ENCODE assay signal across 3 cellular contexts in the genomic region with DNA sequence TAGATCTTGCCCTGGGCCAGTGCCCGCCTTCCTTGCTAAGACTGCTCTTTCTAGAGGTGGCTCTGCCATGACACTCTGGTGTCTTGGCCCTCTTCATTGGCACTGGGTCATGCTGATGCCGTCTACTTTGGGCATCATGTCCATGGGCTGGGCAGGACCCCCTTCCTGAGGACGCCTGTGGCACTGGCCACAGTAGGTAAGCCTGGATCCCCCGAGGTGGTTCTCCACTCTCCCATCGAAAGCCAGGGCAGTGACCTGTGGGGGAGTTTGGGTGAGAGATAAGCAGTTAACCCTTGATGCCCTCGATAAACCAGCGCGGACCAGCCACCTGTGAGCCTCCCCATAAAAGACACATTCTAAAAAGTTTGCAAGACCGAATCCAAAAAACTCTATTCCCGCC.
TF ChIP-seq lines count a peak whose summit lies in the region.

No MANE protein-coding gene starts in this region.

TF ChIP-seq in SK-N-SH, 30 proteins besides CTCF, POLR2A, EP300 and RAD21:
- TF ChIP-seq CHD2 (IDR thresholded peaks at IDR 0.05; ENCODE audit: low read length, partially characterized antibody) (no peak), MXI1 (IDR thresholded peaks at IDR 0.05; ENCODE audit: low read depth, low read length) (no peak), NFIC (IDR thresholded peaks at IDR 0.05; ENCODE audit: borderline replicate concordance) (no peak), GATA2 (CRISPR knock-in tag; IDR thresholded peaks at IDR 0.05) (no peak), MEF2A (IDR thresholded peaks at IDR 0.05; ENCODE audit: borderline replicate concordance, low read depth) (no peak), TCF12 (IDR thresholded peaks at IDR 0.05) (no peak)
- TF ChIP-seq, protein P1, sequence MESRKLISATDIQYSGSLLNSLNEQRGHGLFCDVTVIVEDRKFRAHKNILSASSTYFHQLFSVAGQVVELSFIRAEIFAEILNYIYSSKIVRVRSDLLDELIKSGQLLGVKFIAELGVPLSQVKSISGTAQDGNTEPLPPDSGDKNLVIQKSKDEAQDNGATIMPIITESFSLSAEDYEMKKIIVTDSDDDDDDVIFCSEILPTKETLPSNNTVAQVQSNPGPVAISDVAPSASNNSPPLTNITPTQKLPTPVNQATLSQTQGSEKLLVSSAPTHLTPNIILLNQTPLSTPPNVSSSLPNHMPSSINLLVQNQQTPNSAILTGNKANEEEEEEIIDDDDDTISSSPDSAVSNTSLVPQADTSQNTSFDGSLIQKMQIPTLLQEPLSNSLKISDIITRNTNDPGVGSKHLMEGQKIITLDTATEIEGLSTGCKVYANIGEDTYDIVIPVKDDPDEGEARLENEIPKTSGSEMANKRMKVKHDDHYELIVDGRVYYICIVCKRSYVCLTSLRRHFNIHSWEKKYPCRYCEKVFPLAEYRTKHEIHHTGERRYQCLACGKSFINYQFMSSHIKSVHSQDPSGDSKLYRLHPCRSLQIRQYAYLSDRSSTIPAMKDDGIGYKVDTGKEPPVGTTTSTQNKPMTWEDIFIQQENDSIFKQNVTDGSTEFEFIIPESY (IDR thresholded peaks at IDR 0.05; ENCODE audit: borderline replicate concordance, low read depth): no peak

TF ChIP-seq in SK-N-SH treated with all-trans-retinoic acid at 6 μM for 48 hours, 23 proteins besides CTCF, POLR2A, EP300 and RAD21:
- TF ChIP-seq ZFP3 (CRISPR knock-in tag; IDR thresholded peaks at IDR 0.05) (no peak), TCF4 (CRISPR knock-in tag; IDR thresholded peaks at IDR 0.05; ENCODE audit: borderline replicate concordance) (no peak), ZNF8 (CRISPR knock-in tag; IDR thresholded peaks at IDR 0.05) (no peak), SNAI2 (CRISPR knock-in tag; IDR thresholded peaks at IDR 0.05) (no peak), ZNF565 (CRISPR knock-in tag; conservative IDR thresholded peaks at IDR 0.05; ENCODE audit: low read depth) (no peak), ARNTL (CRISPR knock-in tag; IDR thresholded peaks at IDR 0.05; ENCODE audit: borderline replicate concordance, low read depth) (no peak)
- TF ChIP-seq, protein P2, sequence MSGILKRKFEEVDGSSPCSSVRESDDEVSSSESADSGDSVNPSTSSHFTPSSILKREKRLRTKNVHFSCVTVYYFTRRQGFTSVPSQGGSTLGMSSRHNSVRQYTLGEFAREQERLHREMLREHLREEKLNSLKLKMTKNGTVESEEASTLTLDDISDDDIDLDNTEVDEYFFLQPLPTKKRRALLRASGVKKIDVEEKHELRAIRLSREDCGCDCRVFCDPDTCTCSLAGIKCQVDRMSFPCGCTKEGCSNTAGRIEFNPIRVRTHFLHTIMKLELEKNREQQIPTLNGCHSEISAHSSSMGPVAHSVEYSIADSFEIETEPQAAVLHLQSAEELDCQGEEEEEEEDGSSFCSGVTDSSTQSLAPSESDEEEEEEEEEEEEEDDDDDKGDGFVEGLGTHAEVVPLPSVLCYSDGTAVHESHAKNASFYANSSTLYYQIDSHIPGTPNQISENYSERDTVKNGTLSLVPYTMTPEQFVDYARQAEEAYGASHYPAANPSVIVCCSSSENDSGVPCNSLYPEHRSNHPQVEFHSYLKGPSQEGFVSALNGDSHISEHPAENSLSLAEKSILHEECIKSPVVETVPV (CRISPR knock-in tag; IDR thresholded peaks at IDR 0.05): no peak

TF ChIP-seq in endothelial cell of umbilical vein, 7 proteins besides CTCF, POLR2A, EP300 and RAD21:
- TF ChIP-seq GATA2 (IDR thresholded peaks at IDR 0.05; ENCODE audit: insufficient read depth, insufficient read length, low read depth, low read length): no peak
- no peak for TF ChIP-seq MYC (IDR thresholded peaks at IDR 0.05; ENCODE audit: low read depth, low read length)
- TF ChIP-seq EZH2 (IDR thresholded peaks at IDR 0.05; ENCODE audit: borderline replicate concordance, low read depth, low read length, severe bottlenecking): no peak
- no peak for TF ChIP-seq POLR2AphosphoS5 (IDR thresholded peaks at IDR 0.05; ENCODE audit: insufficient read depth, low read depth, low read length)
- TF ChIP-seq, protein P3, sequence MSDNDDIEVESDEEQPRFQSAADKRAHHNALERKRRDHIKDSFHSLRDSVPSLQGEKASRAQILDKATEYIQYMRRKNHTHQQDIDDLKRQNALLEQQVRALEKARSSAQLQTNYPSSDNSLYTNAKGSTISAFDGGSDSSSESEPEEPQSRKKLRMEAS (IDR thresholded peaks at IDR 0.05; ENCODE audit: insufficient read depth, insufficient read length): no peak
- TF ChIP-seq FOS (IDR thresholded peaks at IDR 0.05; ENCODE audit: borderline replicate concordance, insufficient read depth, low read length): no peak
- no peak for TF ChIP-seq JUN (IDR thresholded peaks at IDR 0.05; ENCODE audit: borderline replicate concordance, insufficient read depth, insufficient read length, low read depth)
TF ChIP-seq in endothelial cell of umbilical vein: peak in this region for 0.
